ENCODE assay signal across 8 cellular contexts in the genomic region with DNA sequence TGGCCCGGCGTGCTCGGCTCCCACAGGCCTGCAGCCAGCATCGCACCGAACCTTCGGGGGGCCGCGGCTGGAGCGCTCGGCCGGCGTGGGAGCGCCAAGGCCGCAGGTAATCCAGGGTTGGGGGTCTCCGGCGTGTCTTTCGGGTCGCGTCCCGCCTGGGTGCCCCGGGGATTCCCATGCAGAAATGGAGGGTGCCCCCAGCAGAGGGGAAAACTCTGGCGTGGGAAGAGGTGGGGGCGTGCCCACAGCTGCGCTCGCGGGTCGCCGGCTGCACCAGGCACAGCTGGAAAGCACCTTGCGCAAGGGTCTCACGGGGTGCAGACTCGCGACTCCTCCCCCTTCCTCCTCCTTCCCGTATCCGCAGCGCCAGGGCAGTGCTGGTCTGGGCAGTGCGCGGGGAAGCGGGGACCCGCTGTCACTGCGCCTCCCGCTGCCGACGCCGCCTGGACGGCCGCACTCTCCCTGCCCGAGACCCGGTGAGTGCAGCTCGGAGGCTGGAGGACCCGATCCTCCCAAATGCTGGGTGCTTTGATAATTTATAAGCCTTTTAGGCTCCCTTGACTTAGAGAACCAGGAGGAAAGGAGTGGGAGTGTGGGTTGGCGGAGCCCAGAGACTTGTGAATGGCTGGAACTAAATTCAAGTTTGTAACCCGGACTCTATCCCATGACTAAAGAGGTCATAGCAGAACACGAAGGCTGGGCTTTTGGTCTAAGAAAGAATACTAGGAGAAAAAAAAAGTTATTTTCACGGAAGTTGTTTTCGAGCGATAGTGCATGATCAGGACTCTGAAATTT. TPM values are rescaled to one million over a fixed set of nuclear protein-coding genes. Genes with fewer than 3 reads are reported as not detected.
DNase-seq lines count a peak whose midpoint lies in the region; ATAC-seq, FAIRE-seq and TF ChIP-seq lines count a peak whose summit lies in the region.

No MANE protein-coding gene starts in this region.

- peaks cover 37% of the 10 kb centered on the region for H3K4me1 Mint-ChIP-seq in stimulated activated effector memory CD8-positive, alpha-beta T cell treated with anti-CD3 and anti-CD28 coated beads, Interleukin-12 subunit alpha, Interleukin-12 subunit beta, amount 100 ng/mL, for 72 hours

- H3K9ac ChIP-seq in endothelial cell of umbilical vein (replicated peaks; ENCODE audit: extremely low read depth, insufficient read depth, low read length), result peak overlapping the region; percentile 69

- BruUV-seq in endothelial cell of umbilical vein (replicated peaks; lab: Mats Ljungman, UMichigan), result no TSS peak

- dilution Hi-C loops in endothelial cell of umbilical vein (cut with MboI; ENCODE audit: extremely low pct_ligation_motif_present, low sequenced_read_pairs), result no loop called here

- CTCF ChIA-PET in endothelial cell of umbilical vein (lab: Charles Lee), result interaction anchor here (0.6 to 3.3 kb wide), 6 partner anchors 13 to 157 kb away, joined by 3 to 15 read pairs (median 4); no protein-coding TSS in a partner anchor

- H3K4me1 ChIP-seq in endothelial cell of umbilical vein (ENCODE audit: control insufficient read depth, extremely low read depth, insufficient read depth, low read length), result peaks cover 21% of the 10 kb centered on the region

- peaks cover 66% of the 10 kb centered on the region for H3K36me3 Mint-ChIP-seq in stimulated activated effector memory CD8-positive, alpha-beta T cell treated with anti-CD3 and anti-CD28 coated beads, Interleukin-12 subunit alpha, Interleukin-12 subunit beta, amount 100 ng/mL, for 72 hours

- peak overlapping the region; percentile 92 for H3K27ac Mint-ChIP-seq in stimulated activated effector memory CD8-positive, alpha-beta T cell treated with anti-CD3 and anti-CD28 coated beads, Interleukin-12 subunit alpha, Interleukin-12 subunit beta, amount 100 ng/mL, for 72 hours

- FAIRE-seq in endothelial cell of umbilical vein (lab: Jason Lieb, UNC), result peak; percentile 38

- no peaks in the 10 kb centered on the region for H3K9me1 ChIP-seq in endothelial cell of umbilical vein (replicated peaks; ENCODE audit: control insufficient read depth, extremely low read depth, insufficient read depth, low read length)

- peak overlapping the region; percentile 77 for H2AFZ ChIP-seq in endothelial cell of umbilical vein (ENCODE audit: low read depth, low read length)

- H3K27ac ChIP-seq in endothelial cell of umbilical vein (ENCODE audit: insufficient read depth, low read depth, low read length), result peak overlapping the region; percentile 84

- H4K20me1 ChIP-seq in endothelial cell of umbilical vein (replicated peaks; ENCODE audit: control insufficient read depth, extremely low read depth, insufficient read depth, low read length), result no peaks in the 10 kb centered on the region

- H3K27me3 ChIP-seq in endothelial cell of umbilical vein (ENCODE audit: control insufficient read depth in 2 of 2, insufficient read depth in 2 of 2, low read length in 2 of 2), result no peaks in the 10 kb centered on the region

- peak overlapping the region; percentile 70 to 78 (median 74) for H3K4me3 ChIP-seq in endothelial cell of umbilical vein (replicated peaks in 1 of 3; ENCODE audit: insufficient read depth in 1 of 3, low read depth in 1 of 3, low read length in 3 of 3)

- H3K9me3 ChIP-seq in endothelial cell of umbilical vein (replicated peaks; ENCODE audit: control insufficient read depth, insufficient read depth, low read length), result no peaks in the 10 kb centered on the region

- H3K4me3 Mint-ChIP-seq in stimulated activated effector memory CD8-positive, alpha-beta T cell treated with anti-CD3 and anti-CD28 coated beads, Interleukin-12 subunit alpha, Interleukin-12 subunit beta, amount 100 ng/mL, for 72 hours, result peak overlapping the region; percentile 92

- H3K79me2 ChIP-seq in endothelial cell of umbilical vein (ENCODE audit: control insufficient read depth, insufficient read depth, low read length), result peaks cover 4% of the 10 kb centered on the region

- TF ChIP-seq CTCF in endothelial cell of umbilical vein (IDR thresholded peaks at IDR 0.05; ENCODE audit: extremely low read depth in 1 of 2, insufficient read depth in 1 of 2, low read depth in 1 of 2, low read length in 2 of 2), result no peak

- H3K36me3 ChIP-seq in endothelial cell of umbilical vein (ENCODE audit: control insufficient read depth in 2 of 2, extremely low read depth in 1 of 2, insufficient read depth in 2 of 2, low read length in 2 of 2), result peaks cover 0 to 3% of the 10 kb centered on the region in 2 experiments

- POLR2A ChIA-PET in endothelial cell of umbilical vein (lab: Charles Lee), result interaction anchor here (0.7 to 1.4 kb wide), 3 partner anchors 11 to 22 kb away, joined by 3 read pairs; no protein-coding TSS in a partner anchor

- ATAC-seq in HG02852 (IDR thresholded peaks at IDR 0.05; ENCODE audit: unreplicated experiment), result peak; percentile 44
- ATAC-seq in stimulated activated effector memory CD8-positive, alpha-beta T cell treated with anti-CD3 and anti-CD28 coated beads, Interleukin-12 subunit alpha, Interleukin-12 subunit beta, amount 100 ng/mL, for 72 hours, result peak; percentile 66

- peak overlapping the region; percentile 93 for H3K4me2 ChIP-seq in endothelial cell of umbilical vein (ENCODE audit: insufficient read depth, low read length)

- TF ChIP-seq POLR2A in endothelial cell of umbilical vein (IDR thresholded peaks at IDR 0.05; ENCODE audit: low read depth, low read length), result no peak

- H3K9me3 Mint-ChIP-seq in stimulated activated effector memory CD8-positive, alpha-beta T cell treated with anti-CD3 and anti-CD28 coated beads, Interleukin-12 subunit alpha, Interleukin-12 subunit beta, amount 100 ng/mL, for 72 hours, result no peaks in the 10 kb centered on the region

- intact Hi-C loops in endothelial cell of umbilical vein (cut with micrococcal nuclease), result no loop called here

- DNase-seq in NCI-H1105 treated with DMSO at 0.1 percent for 48 hours (lab: John Stamatoyannopoulos, UW) (peak; percentile 32), NCI-H1105 (lab: John Stamatoyannopoulos, UW) (no peak), NCI-H748 treated with DMSO at 0.1 percent for 48 hours (lab: John Stamatoyannopoulos, UW) (peak; percentile 7), endothelial cell of umbilical vein (ENCODE audit: low read depth, low spot score) (peak; percentile 82), midbrain (lab: John Stamatoyannopoulos, UW) (peak; percentile 58)
- peak; percentile 69 for DNase-seq in activated CD8-positive, alpha-beta memory T cell treated with anti-CD3 and anti-CD28 coated beads, Interleukin-2, amount 50 U/mL, for 4 hours
- peak; percentile 62 to 91 for DNase-seq in stimulated activated effector memory CD8-positive, alpha-beta T cell treated with anti-CD3 and anti-CD28 coated beads, Interleukin-12 subunit alpha, Interleukin-12 subunit beta, amount 100 ng/mL, for 72 hours (ENCODE audit: low spot score in 2 of 2)

TF ChIP-seq in endothelial cell of umbilical vein, 7 proteins besides CTCF, POLR2A, EP300 and RAD21:
- TF ChIP-seq GATA2 (IDR thresholded peaks at IDR 0.05; ENCODE audit: insufficient read depth, insufficient read length, low read depth, low read length), result no peak
- no peak for TF ChIP-seq MYC (IDR thresholded peaks at IDR 0.05; ENCODE audit: low read depth, low read length)
- no peak for TF ChIP-seq POLR2AphosphoS5 (IDR thresholded peaks at IDR 0.05; ENCODE audit: insufficient read depth, low read depth, low read length)
- TF ChIP-seq JUN (IDR thresholded peaks at IDR 0.05; ENCODE audit: borderline replicate concordance, insufficient read depth, insufficient read length, low read depth), result no peak
- TF ChIP-seq EZH2 (IDR thresholded peaks at IDR 0.05; ENCODE audit: borderline replicate concordance, low read depth, low read length, severe bottlenecking), result no peak
- no peak for TF ChIP-seq FOS (IDR thresholded peaks at IDR 0.05; ENCODE audit: borderline replicate concordance, insufficient read depth, low read length)

RNA-seq across cellular contexts. Expression of a gene that starts 0.5 kb away (rescaled TPM):
- 8.1 and 10.6 TPM in 2 replicates for total RNA-seq in endothelial cell of umbilical vein
- 4.2 and 5.2 TPM in 2 replicates for polyA plus RNA-seq in endothelial cell of umbilical vein
- polyA plus RNA-seq in endothelial cell of umbilical vein (2011; cell fraction: cytosol; rRNA removed), result 4.4 and 5.3 TPM in 2 replicates
- 16.4 and 18.8 TPM in 2 replicates for polyA plus RNA-seq in endothelial cell of umbilical vein (2011; cell fraction: nucleus; rRNA removed)
- 5.4 and 6.8 TPM in 2 replicates for polyA plus RNA-seq in endothelial cell of umbilical vein (2012)
- 2.9 and 6.6 TPM in 2 replicates for polyA minus RNA-seq in endothelial cell of umbilical vein
- polyA minus RNA-seq in endothelial cell of umbilical vein (2011; cell fraction: cytosol; rRNA and poly(A)+ RNA removed), result 7.8 TPM
- polyA minus RNA-seq in endothelial cell of umbilical vein (2011; cell fraction: nucleus; rRNA and poly(A)+ RNA removed), result 13.4 and 15.1 TPM in 2 replicates
